Comparison of ENCODE assay signal across 13 cellular contexts in the genomic region with DNA sequence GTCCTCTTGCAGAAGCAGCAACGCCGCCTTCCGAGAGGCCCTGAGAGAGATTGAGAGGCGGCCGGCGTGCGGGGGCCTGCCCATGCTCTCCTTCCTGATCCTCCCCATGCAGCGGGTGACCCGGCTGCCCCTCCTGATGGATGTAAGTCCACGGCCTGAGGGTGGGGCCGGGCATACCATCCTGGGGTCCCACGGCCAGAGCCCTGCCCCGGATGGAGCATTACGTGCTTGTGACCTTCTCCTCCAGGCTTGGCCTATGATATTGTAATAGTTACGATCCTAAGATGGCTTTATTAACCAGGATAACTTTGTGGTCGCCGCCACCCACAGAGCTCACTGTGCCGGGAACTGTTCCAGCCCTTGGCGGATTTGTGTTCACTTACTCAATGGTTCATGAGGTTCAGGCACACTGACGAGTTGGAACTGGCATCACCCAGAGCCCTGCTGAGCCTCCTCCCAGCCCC. TPM values are rescaled to one million over a fixed set of nuclear protein-coding genes. Genes with fewer than 3 reads are reported as not detected.
DNase-seq lines count a peak whose midpoint lies in the region; ATAC-seq, FAIRE-seq and TF ChIP-seq lines count a peak whose summit lies in the region.
"Had no signal": no experiment of that assay in that cellular context is flagged by ENCODE, and none has a peak within 500 bp of the region (broad histone marks: within the 10 kb centered on the region; RNA-seq: fewer than 3 reads in every experiment).

No MANE protein-coding gene starts in this region.

- H3K27ac ChIP-seq in right cardiac atrium (ENCODE audit: low read length) (no peak overlapping the region), keratinocyte (ENCODE audit: control insufficient read depth, insufficient read depth, low read length) (peak overlapping the region; percentile 60), upper lobe of left lung (no peak overlapping the region)

- H3K27me3 Mint-ChIP-seq in activated naive CD8-positive, alpha-beta T cell treated with anti-CD3 and anti-CD28 coated beads for 36 hours = peaks cover 5% of the 10 kb centered on the region
- H3K27me3 Mint-ChIP-seq: activated CD4-positive, alpha-beta T cell treated with anti-CD3 and anti-CD28 coated beads, Interleukin-2, amount 10 ng/mL, durations not matched to agents 24 days and 14 days; dendritic cell treated with granulocyte-macrophage colony-stimulating factor and Interleukin-4, amounts not matched to agents 40 ng/mL and 50 ng/mL, for 4 days had no signal

- H3K4me1 ChIP-seq in right cardiac atrium (ENCODE audit: control insufficient read depth, insufficient read depth, low read length) (no peaks in the 10 kb centered on the region), keratinocyte (ENCODE audit: control insufficient read depth, extremely low read depth, insufficient read depth, low read length) (peaks cover 43% of the 10 kb centered on the region), upper lobe of left lung (no peaks in the 10 kb centered on the region)

- H3K9me3 Mint-ChIP-seq in activated naive CD8-positive, alpha-beta T cell treated with anti-CD3 and anti-CD28 coated beads for 36 hours = no peaks in the 10 kb centered on the region
- H3K9me3 Mint-ChIP-seq: dendritic cell treated with granulocyte-macrophage colony-stimulating factor and Interleukin-4, amounts not matched to agents 40 ng/mL and 50 ng/mL, for 4 days had no signal

- H3K9me3 ChIP-seq in right cardiac atrium (ENCODE audit: control insufficient read depth, low read length) (no peaks in the 10 kb centered on the region), keratinocyte (ENCODE audit: control insufficient read depth, low read depth, low read length) (no peaks in the 10 kb centered on the region), upper lobe of left lung (no peaks in the 10 kb centered on the region)

- no peak for TF ChIP-seq POLR2A in upper lobe of left lung (IDR thresholded peaks at IDR 0.05)

- FAIRE-seq in keratinocyte (lab: Jason Lieb, UNC) = peak; percentile 94

- H3K4me3 Mint-ChIP-seq in activated naive CD8-positive, alpha-beta T cell treated with anti-CD3 and anti-CD28 coated beads for 36 hours = no peak overlapping the region
- H3K4me3 Mint-ChIP-seq: activated CD4-positive, alpha-beta T cell treated with anti-CD3 and anti-CD28 coated beads, Interleukin-2, amount 10 ng/mL, durations not matched to agents 24 days and 14 days; dendritic cell treated with granulocyte-macrophage colony-stimulating factor and Interleukin-4, amounts not matched to agents 40 ng/mL and 50 ng/mL, for 4 days had no signal

- in situ Hi-C loops in astrocyte of the spinal cord (cut with HindIII; ENCODE audit: low sequenced_read_pairs) = no loop called here

- no peaks in the 10 kb centered on the region for H3K27me3 ChIP-seq in right cardiac atrium (ENCODE audit: control insufficient read depth, insufficient read depth)
- no peaks in the 10 kb centered on the region for H3K27me3 ChIP-seq in keratinocyte (ENCODE audit: control insufficient read depth, extremely low read depth, insufficient read depth, low read length)
- H3K27me3 ChIP-seq in upper lobe of left lung = no peaks in the 10 kb centered on the region

- no peak for ATAC-seq in right cardiac atrium
- no peak for ATAC-seq in Right ventricle myocardium superior (ENCODE audit: poor library complexity)
- no peak for ATAC-seq in HG02973 (IDR thresholded peaks at IDR 0.05; ENCODE audit: unreplicated experiment)
- no peak for ATAC-seq in upper lobe of left lung (ENCODE audit: low FRiP score in 2 of 2)
- ATAC-seq: SK-N-SH treated with all-trans-retinoic acid at 6 μM for 48 hours had no signal

- H4K20me1 ChIP-seq in keratinocyte (ENCODE audit: control insufficient read depth, extremely low read depth, insufficient read depth, low read length) = peaks cover 4% of the 10 kb centered on the region

- intact Hi-C loops in right cardiac atrium (cut with DNase I) = no loop called here
- intact Hi-C loops in Right ventricle myocardium superior (cut with DNase I) = no loop called here

- peak overlapping the region; percentile 37 for H3K9ac ChIP-seq in keratinocyte (ENCODE audit: control insufficient read depth, extremely low read depth, insufficient read depth, low read length)

- H3K36me3 ChIP-seq in keratinocyte (ENCODE audit: control insufficient read depth in 2 of 2, extremely low read depth in 1 of 2, insufficient read depth in 2 of 2, low read length in 2 of 2) (peaks cover 0 to 13% of the 10 kb centered on the region in 2 experiments), upper lobe of left lung (peaks cover 0 to 5% (median 2%) of the 10 kb centered on the region in 4 donors)

- H3K4me3 ChIP-seq in right cardiac atrium (ENCODE audit: low read length) (no peak overlapping the region), astrocyte of the spinal cord (ENCODE audit: low read depth, low read length) (no peak overlapping the region), keratinocyte (ENCODE audit: control insufficient read depth in 2 of 3, extremely low read depth in 1 of 3, insufficient read depth in 2 of 3, low read depth in 1 of 3, low read length in 3 of 3) (no peak overlapping the region), upper lobe of left lung (no peak overlapping the region)

- H3K79me2 ChIP-seq in keratinocyte (ENCODE audit: control insufficient read depth, insufficient read depth, low read length) = no peaks in the 10 kb centered on the region

- no peak overlapping the region for H3K27ac Mint-ChIP-seq in activated naive CD8-positive, alpha-beta T cell treated with anti-CD3 and anti-CD28 coated beads for 36 hours
- H3K27ac Mint-ChIP-seq: activated CD4-positive, alpha-beta T cell treated with anti-CD3 and anti-CD28 coated beads, Interleukin-2, amount 10 ng/mL, durations not matched to agents 24 days and 14 days; dendritic cell treated with granulocyte-macrophage colony-stimulating factor and Interleukin-4, amounts not matched to agents 40 ng/mL and 50 ng/mL, for 4 days had no signal

- WGBS in right cardiac atrium = 78% methylated on average over 20 of the region's 20 CpGs
- 73 to 82% methylated on average over 5 to 20 of the region's 20 CpGs for WGBS in upper lobe of left lung, 2 donors

- H3K4me2 ChIP-seq in keratinocyte (ENCODE audit: control insufficient read depth, extremely low read depth, insufficient read depth, low read depth, low read length) = peak overlapping the region; percentile 67

- no peaks in the 10 kb centered on the region for H3K9me1 ChIP-seq in keratinocyte (ENCODE audit: control insufficient read depth, extremely low read depth, insufficient read depth, low read length)

- peak overlapping the region; percentile 46 for H2AFZ ChIP-seq in keratinocyte (ENCODE audit: control insufficient read depth, low read length)

- TF ChIP-seq CTCF in astrocyte of the spinal cord (IDR thresholded peaks at IDR 0.05; ENCODE audit: low read depth, low read length) = no peak
- TF ChIP-seq CTCF in keratinocyte (optimal IDR thresholded peaks at IDR 0.05 in 1 of 3, IDR thresholded peaks at IDR 0.05 in 1 of 3, conservative IDR thresholded peaks at IDR 0.05 in 1 of 3; ENCODE audit: extremely low read depth in 1 of 3, insufficient read depth in 2 of 3, low read length in 3 of 3) = no peak
- TF ChIP-seq CTCF in upper lobe of left lung (IDR thresholded peaks at IDR 0.05) = no peak

- no peak for TF ChIP-seq EP300 in upper lobe of left lung (IDR thresholded peaks at IDR 0.05)

- dilution Hi-C loops in keratinocyte (cut with MboI; ENCODE audit: extremely low pct_ligation_motif_present, low sequenced_read_pairs) = no loop called here

- H3K4me1 Mint-ChIP-seq in activated naive CD8-positive, alpha-beta T cell treated with anti-CD3 and anti-CD28 coated beads for 36 hours = no peaks in the 10 kb centered on the region

- DNase-seq in right cardiac atrium (peak in 2 of 3 donors; percentile 30 to 51), Right ventricle myocardium superior (no peak), astrocyte of the spinal cord (ENCODE audit: low read depth, low spot score) (peak; percentile 92), keratinocyte (ENCODE audit: low read depth, low spot score) (no peak), DMS53 (lab: John Stamatoyannopoulos, UW) (no peak), upper lobe of left lung (no peak)
- no peak for DNase-seq in activated naive CD8-positive, alpha-beta T cell treated with anti-CD3 and anti-CD28 coated beads for 36 hours
- DNase-seq: 8988T; activated CD4-positive, alpha-beta T cell treated with anti-CD3 and anti-CD28 coated beads, Interleukin-2, amount 10 ng/mL, durations not matched to agents 24 days and 14 days; NCI-H526 had no signal

- H3K36me3 Mint-ChIP-seq in activated naive CD8-positive, alpha-beta T cell treated with anti-CD3 and anti-CD28 coated beads for 36 hours = no peaks in the 10 kb centered on the region

RNA-seq across cellular contexts. Expression of a gene that starts 18.9 kb away (rescaled TPM):
- total RNA-seq in right cardiac atrium = 1 to 10 TPM in 3 of 4 donors, under 1 TPM in 1; 0.28 to 2.5 (median 1.8) TPM
- 1.4 TPM for polyA plus RNA-seq in right cardiac atrium
- total RNA-seq in Right ventricle myocardium superior = 0.89 TPM
- 5.0 to 9.6 TPM (median 6.2 TPM) in 3 replicates for polyA plus RNA-seq in keratinocyte
- polyA plus RNA-seq in keratinocyte (2011; ENCODE audit: low read depth) = 4.1 TPM
- 4.6 and 6.9 TPM in 2 replicates for polyA plus RNA-seq in keratinocyte (2011; cell fraction: cytosol; rRNA removed)
- 17.5 and 18.1 TPM in 2 replicates for polyA plus RNA-seq in keratinocyte (2011; cell fraction: nucleus; rRNA removed)
- polyA plus RNA-seq in keratinocyte (2012; ENCODE audit: low replicate concordance) = 5.6 and 6.0 TPM in 2 replicates
- polyA minus RNA-seq in keratinocyte = 11.0 to 12.7 TPM (median 11.2 TPM) in 3 replicates
- polyA minus RNA-seq in keratinocyte (2011; cell fraction: cytosol; rRNA and poly(A)+ RNA removed) = 10.7 TPM
- polyA minus RNA-seq in keratinocyte (2011; cell fraction: nucleus; rRNA and poly(A)+ RNA removed) = 7.8 and 9.0 TPM in 2 replicates
- total RNA-seq in upper lobe of left lung = 10 to 100 TPM; 11.9 to 28.9 (median 13.4) TPM
- total RNA-seq in activated naive CD8-positive, alpha-beta T cell treated with anti-CD3 and anti-CD28 coated beads for 36 hours = under 1 TPM in 1 of 2 experiments, not detected in 1; 0.12 TPM
- total RNA-seq: activated CD4-positive, alpha-beta T cell treated with anti-CD3 and anti-CD28 coated beads, Interleukin-2, amount 10 ng/mL, durations not matched to agents 24 days and 14 days had no signal

Comparison
In these comparisons a context has a peak if more than half of its experiments do, and no peak if none do; other contexts are left out.
1. DNase-seq: peak in right cardiac atrium (2 of 3) and astrocyte of the spinal cord (single experiment); none in Right ventricle myocardium superior (single experiment), keratinocyte (single experiment), DMS53 (single experiment), upper lobe of left lung (0 of 2) and activated naive CD8-positive, alpha-beta T cell treated with anti-CD3 and anti-CD28 coated beads for 36 hours (single experiment).